Comparison of ENCODE assay signal across 8 cellular contexts in the genomic region with DNA sequence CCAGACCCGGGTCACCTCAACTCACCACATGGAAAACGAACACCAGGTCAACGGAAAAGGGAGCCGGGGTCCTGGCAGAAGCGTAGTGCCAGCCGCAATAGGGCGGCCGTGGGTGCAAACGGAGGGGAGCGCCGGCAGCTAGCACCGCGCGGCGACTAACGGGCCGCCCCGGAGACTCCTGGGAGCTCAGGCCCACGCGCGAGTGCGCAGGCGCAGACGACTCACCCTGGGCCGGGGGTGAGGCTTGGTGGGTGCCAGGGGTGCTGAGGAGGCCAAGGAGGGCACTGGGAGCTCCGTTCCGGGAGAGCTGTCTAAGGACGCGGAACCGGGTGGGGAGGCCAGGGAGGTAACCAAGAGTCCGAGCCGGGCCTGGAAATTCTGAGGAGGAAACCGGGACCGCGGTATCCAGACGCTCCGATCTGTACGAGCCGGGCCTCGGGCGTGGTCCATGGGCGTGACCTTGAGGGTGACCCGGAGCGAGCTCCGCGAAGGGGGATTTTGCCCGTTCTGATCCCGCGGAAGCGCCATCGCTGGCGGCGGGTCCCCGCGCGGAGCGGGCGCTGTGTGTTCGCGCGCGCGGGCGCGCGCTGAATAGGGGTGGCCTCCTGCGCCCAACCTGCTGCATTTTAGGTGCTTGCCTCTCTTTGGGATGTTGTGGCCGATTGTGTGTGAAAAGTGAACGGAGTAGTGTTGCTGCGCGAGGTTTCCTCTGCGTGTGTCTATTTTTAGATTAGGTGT. TPM values are rescaled to one million over a fixed set of nuclear protein-coding genes. Genes with fewer than 3 reads are reported as not detected.
DNase-seq lines count a peak whose midpoint lies in the region; ATAC-seq, FAIRE-seq and TF ChIP-seq lines count a peak whose summit lies in the region.

ZNF382 (plus strand) TSS at position 213 of the 738 bp plus-strand sequence. CDS start 4,602 bp downstream, outside the sequence.

- H3K4me2 ChIP-seq in endothelial cell of umbilical vein (ENCODE audit: insufficient read depth, low read length) = peak within 1 kb of the TSS; percentile 72

- POLR2A ChIA-PET in GM10248 (lab: Yijun Ruan, JAX) = interaction anchor here (1.0 to 1.2 kb wide), 2 partner anchors 19 to 32 kb away, joined by 3 to 7 read pairs; partner anchors contain the start of gene ZNF529
- POLR2A ChIA-PET in endothelial cell of umbilical vein (lab: Charles Lee) = no interaction called here

- CTCF ChIA-PET in GM10248 (lab: Yijun Ruan, JAX) (interaction anchor here (1.3 to 1.4 kb wide), 2 partner anchors 23 to 35 kb away, joined by 3 read pairs; no protein-coding TSS in a partner anchor), endothelial cell of umbilical vein (lab: Charles Lee) (no interaction called here)

- H3K79me2 ChIP-seq in endothelial cell of umbilical vein (ENCODE audit: control insufficient read depth, insufficient read depth, low read length) = no peaks in the 10 kb centered on the region

- H3K9me3 ChIP-seq in endothelial cell of umbilical vein (replicated peaks; ENCODE audit: control insufficient read depth, insufficient read depth, low read length) = no peaks in the 10 kb centered on the region

- H3K27ac ChIP-seq in endothelial cell of umbilical vein (ENCODE audit: insufficient read depth, low read depth, low read length) = no peak within 1 kb of the TSS

- FAIRE-seq in endothelial cell of umbilical vein (lab: Jason Lieb, UNC) = peak; percentile 62

- no peaks in the 10 kb centered on the region for H3K4me1 ChIP-seq in endothelial cell of umbilical vein (ENCODE audit: control insufficient read depth, extremely low read depth, insufficient read depth, low read length)

- dilution Hi-C loops in endothelial cell of umbilical vein (cut with MboI; ENCODE audit: extremely low pct_ligation_motif_present, low sequenced_read_pairs) = no loop called here

- no peaks in the 10 kb centered on the region for H4K20me1 ChIP-seq in endothelial cell of umbilical vein (replicated peaks; ENCODE audit: control insufficient read depth, extremely low read depth, insufficient read depth, low read length)

- peak; percentile 62 for ATAC-seq in HG02623 (IDR thresholded peaks at IDR 0.05; ENCODE audit: unreplicated experiment)

- peak within 1 kb of the TSS; percentile 56 to 82 (median 61) for H3K4me3 ChIP-seq in endothelial cell of umbilical vein (replicated peaks in 1 of 3; ENCODE audit: insufficient read depth in 1 of 3, low read depth in 1 of 3, low read length in 3 of 3)

- peak within 1 kb of the TSS; percentile 50 for H3K9ac ChIP-seq in endothelial cell of umbilical vein (replicated peaks; ENCODE audit: extremely low read depth, insufficient read depth, low read length)

- intact Hi-C loops in endothelial cell of umbilical vein (cut with micrococcal nuclease) = loop anchor here (2.0 kb wide), 2 partner anchors 32 to 62 kb away; partner anchors contain the start of genes ZNF461 and ZNF529

- TSS peak; percentile 35 for BruUV-seq in endothelial cell of umbilical vein (replicated peaks; lab: Mats Ljungman, UMichigan)

- H3K27me3 ChIP-seq in endothelial cell of umbilical vein (ENCODE audit: control insufficient read depth in 2 of 2, insufficient read depth in 2 of 2, low read length in 2 of 2) = no peaks in the 10 kb centered on the region

- peak; percentile 94 for DNase-seq in GM10248 (ENCODE audit: extremely low spot score)
- DNase-seq in NCI-H446 (lab: John Stamatoyannopoulos, UW) = peak; percentile 22 to 84
- DNase-seq in activated CD8-positive, alpha-beta memory T cell treated with anti-CD3 and anti-CD28 coated beads, Interleukin-2, amount 50 U/mL, for 1 hour (ENCODE audit: extremely low read depth) = peak; percentile 53
- DNase-seq in endothelial cell of umbilical vein (ENCODE audit: low read depth, low spot score) = peak; percentile 60
- DNase-seq in middle frontal gyrus (ENCODE audit: extremely low spot score, low spot score) = peak; percentile 59
- peak; percentile 65 to 79 for DNase-seq in stimulated activated CD8-positive, alpha-beta memory T cell treated with anti-CD3 and anti-CD28 coated beads, Interleukin-15, amount 100 ng/mL, for 48 hours (ENCODE audit: low read depth in 2 of 2)
- no peak for DNase-seq in NK-92 treated with Interleukin-12 subunit alpha and Interleukin-12 subunit beta, amount 100 ng/mL, for 24 hours (lab: John Stamatoyannopoulos, UW)

- no peak for TF ChIP-seq CTCF in GM10248 (IDR thresholded peaks at IDR 0.05; ENCODE audit: control extremely low read depth, extremely low read depth, low read depth, missing control alignments)
- no peak for TF ChIP-seq CTCF in endothelial cell of umbilical vein (IDR thresholded peaks at IDR 0.05; ENCODE audit: extremely low read depth in 1 of 2, insufficient read depth in 1 of 2, low read depth in 1 of 2, low read length in 2 of 2)

- no peaks in the 10 kb centered on the region for H3K9me1 ChIP-seq in endothelial cell of umbilical vein (replicated peaks; ENCODE audit: control insufficient read depth, extremely low read depth, insufficient read depth, low read length)

- no peaks in the 10 kb centered on the region for H3K36me3 ChIP-seq in endothelial cell of umbilical vein (ENCODE audit: control insufficient read depth in 2 of 2, extremely low read depth in 1 of 2, insufficient read depth in 2 of 2, low read length in 2 of 2)

- peak; percentile 25 for TF ChIP-seq POLR2A in endothelial cell of umbilical vein (IDR thresholded peaks at IDR 0.05; ENCODE audit: low read depth, low read length)

- peak within 1 kb of the TSS; percentile 95 for H2AFZ ChIP-seq in endothelial cell of umbilical vein (ENCODE audit: low read depth, low read length)

TF ChIP-seq in endothelial cell of umbilical vein, 7 proteins besides CTCF, POLR2A, EP300 and RAD21:
- TF ChIP-seq POLR2AphosphoS5 (IDR thresholded peaks at IDR 0.05; ENCODE audit: insufficient read depth, low read depth, low read length) = peak; percentile 19
- TF ChIP-seq, protein P1, sequence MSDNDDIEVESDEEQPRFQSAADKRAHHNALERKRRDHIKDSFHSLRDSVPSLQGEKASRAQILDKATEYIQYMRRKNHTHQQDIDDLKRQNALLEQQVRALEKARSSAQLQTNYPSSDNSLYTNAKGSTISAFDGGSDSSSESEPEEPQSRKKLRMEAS (IDR thresholded peaks at IDR 0.05; ENCODE audit: insufficient read depth, insufficient read length) = no peak

RNA-seq across cellular contexts. Expression of gene ZNF382, which starts in this region (rescaled TPM):
- total RNA-seq in endothelial cell of umbilical vein = 4.2 and 4.3 TPM in 2 replicates
- 1.4 and 1.8 TPM in 2 replicates for polyA plus RNA-seq in endothelial cell of umbilical vein
- polyA plus RNA-seq in endothelial cell of umbilical vein (2011; cell fraction: cytosol; rRNA removed) = 0.65 and 1.1 TPM in 2 replicates
- polyA plus RNA-seq in endothelial cell of umbilical vein (2011; cell fraction: nucleus; rRNA removed) = 3.0 and 3.3 TPM in 2 replicates
- 1.9 and 2.0 TPM in 2 replicates for polyA plus RNA-seq in endothelial cell of umbilical vein (2012)
- polyA minus RNA-seq in endothelial cell of umbilical vein = 4.0 and 4.1 TPM in 2 replicates
- not detected for polyA minus RNA-seq in endothelial cell of umbilical vein (2011; cell fraction: cytosol; rRNA and poly(A)+ RNA removed)
- 4.1 and 7.4 TPM in 2 replicates for polyA minus RNA-seq in endothelial cell of umbilical vein (2011; cell fraction: nucleus; rRNA and poly(A)+ RNA removed)
